ENCODE assay signal across 1 cellular context in the genomic region with DNA sequence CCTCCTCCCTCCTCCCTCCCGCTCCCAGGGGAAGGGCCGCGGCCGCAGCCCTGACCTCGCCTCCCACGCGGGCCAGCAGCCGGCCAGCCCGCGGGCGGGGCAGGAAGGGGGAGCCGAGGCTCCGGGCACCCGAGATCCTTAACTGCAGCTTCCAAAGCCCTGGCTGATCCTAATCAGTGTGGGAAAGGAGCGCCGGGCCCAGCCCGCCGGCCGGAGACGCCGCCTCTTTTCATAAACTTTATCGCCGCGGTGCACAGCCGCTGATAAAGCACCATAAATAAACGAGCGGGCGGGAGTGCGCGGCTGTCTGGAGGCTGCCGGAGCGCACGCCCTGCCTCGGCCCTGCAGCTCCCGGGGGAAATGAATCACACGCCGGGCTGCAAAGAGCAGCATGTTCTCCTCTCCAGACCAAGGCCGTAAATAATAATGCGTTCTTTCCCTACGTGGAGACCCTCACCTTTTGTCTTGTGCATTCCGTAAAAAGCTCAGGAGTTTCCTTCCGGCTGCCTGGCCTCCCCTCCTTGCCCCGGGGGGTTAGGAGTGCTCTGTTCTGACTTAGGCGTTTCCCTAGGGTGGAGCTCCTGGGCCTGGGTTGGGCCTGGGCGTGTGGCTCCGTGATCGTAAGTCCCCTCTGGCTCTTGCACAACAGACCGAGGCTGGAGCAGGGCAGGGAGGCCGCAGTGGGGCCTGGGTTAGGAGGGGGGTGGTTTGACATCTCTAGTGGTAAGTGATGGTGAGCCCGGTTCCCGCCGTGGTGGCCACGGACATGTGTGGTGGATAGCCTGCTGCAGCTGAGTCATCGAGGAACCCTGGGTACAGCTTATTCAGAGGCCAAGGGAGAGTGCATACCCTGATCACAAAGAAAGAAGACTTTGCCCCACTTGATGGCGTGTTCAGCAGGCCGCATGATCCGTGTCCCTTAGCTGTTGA.
TF ChIP-seq lines count a peak whose summit lies in the region.

No MANE protein-coding gene starts in this region.

TF ChIP-seq in K562, 482 proteins besides CTCF, POLR2A, EP300 and RAD21 (continued from another document and continues in another):
- TF ChIP-seq, protein P1, sequence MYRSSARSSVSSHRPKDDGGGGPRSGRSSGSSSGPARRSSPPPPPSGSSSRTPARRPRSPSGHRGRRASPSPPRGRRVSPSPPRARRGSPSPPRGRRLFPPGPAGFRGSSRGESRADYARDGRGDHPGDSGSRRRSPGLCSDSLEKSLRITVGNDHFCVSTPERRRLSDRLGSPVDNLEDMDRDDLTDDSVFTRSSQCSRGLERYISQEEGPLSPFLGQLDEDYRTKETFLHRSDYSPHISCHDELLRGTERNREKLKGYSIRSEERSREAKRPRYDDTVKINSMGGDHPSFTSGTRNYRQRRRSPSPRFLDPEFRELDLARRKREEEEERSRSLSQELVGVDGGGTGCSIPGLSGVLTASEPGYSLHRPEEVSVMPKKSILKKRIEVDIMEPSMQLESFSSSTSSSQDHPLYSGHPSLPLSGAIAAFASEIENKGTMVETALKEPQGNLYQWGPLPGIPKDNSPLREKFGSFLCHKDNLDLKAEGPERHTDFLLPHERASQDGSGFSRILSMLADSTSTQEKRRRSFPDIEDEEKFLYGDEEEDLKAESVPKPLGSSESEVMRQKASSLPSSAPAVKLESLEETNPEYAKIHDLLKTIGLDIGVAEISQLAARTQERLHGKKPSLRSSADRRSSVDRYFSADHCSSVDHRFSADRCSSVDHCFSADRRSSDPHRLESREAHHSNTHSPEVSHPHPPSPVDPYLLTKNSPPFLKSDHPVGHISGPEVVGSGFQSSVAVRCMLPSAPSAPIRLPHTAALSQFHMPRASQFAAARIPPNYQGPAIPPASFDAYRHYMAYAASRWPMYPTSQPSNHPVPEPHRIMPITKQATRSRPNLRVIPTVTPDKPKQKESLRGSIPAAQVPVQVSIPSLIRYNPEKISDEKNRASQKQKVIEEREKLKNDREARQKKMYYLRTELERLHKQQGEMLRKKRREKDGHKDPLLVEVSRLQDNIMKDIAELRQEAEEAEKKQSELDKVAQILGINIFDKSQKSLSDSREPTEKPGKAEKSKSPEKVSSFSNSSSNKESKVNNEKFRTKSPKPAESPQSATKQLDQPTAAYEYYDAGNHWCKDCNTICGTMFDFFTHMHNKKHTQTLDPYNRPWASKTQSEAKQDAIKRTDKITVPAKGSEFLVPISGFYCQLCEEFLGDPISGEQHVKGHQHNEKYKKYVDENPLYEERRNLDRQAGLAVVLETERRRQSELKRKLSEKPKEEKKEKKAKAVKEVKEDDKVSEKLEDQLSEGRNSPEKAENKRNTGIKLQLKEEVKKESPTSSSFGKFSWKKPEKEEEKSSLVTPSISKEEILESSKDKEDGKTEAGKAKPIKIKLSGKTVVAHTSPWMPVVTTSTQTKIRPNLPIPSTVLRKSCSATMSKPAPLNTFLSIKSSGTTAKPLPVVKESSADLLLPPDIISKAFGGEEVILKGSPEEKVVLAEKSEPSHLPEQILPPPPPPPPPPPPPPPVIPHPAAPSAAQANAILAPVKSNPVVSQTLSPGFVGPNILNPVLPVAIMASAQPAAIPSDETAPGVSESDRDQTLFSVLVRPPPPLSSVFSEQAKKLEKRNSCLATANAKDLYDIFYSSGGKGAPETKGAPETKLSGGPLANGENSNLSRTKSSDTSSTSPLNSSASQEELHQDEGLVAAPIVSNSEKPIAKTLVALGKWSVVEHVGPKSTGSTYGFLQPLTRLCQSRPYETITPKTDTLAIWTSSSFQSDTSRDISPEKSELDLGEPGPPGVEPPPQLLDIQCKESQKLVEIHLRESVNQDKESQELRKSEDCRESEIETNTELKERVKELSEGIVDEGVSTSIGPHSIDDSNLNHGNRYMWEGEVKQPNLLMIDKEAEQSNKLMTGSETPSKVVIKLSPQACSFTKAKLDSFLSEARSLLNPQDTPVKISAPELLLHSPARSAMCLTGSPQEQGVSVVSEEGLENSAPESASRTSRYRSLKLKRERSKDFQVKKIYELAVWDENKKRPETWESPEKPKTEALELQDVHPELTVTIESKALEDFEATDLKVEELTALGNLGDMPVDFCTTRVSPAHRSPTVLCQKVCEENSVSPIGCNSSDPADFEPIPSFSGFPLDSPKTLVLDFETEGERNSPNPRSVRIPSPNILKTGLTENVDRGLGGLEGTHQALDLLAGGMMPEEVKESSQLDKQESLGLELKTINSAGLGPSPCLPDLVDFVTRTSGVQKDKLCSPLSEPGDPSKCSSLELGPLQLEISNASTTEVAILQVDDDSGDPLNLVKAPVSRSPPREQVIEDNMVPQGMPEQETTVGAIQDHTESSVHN (IDR thresholded peaks at IDR 0.05; ENCODE audit: borderline replicate concordance in 1 of 2, low read depth in 1 of 2): no peak
- TF ChIP-seq MBD2 (IDR thresholded peaks at IDR 0.05; ENCODE audit: borderline replicate concordance, low read depth) (no peak; the same call in 1 of the 2 replicates), ZNF407 (IDR thresholded peaks at IDR 0.05; ENCODE audit: low read depth) (no peak), BMI1 (IDR thresholded peaks at IDR 0.05; ENCODE audit: low read length) (no peak), EP400 (IDR thresholded peaks at IDR 0.05) (peak; percentile 70), ZNF75A (CRISPR knock-in tag; IDR thresholded peaks at IDR 0.05) (peak; percentile 85), GTF2A2 (tag; IDR thresholded peaks at IDR 0.05) (no peak), CBX8 (IDR thresholded peaks at IDR 0.05; ENCODE audit: borderline replicate concordance, extremely low read depth, low read depth, low read length, poor library complexity, severe bottlenecking) (no peak), L3MBTL2 (IDR thresholded peaks at IDR 0.05) (peak; percentile 85), ZNF668 (CRISPR knock-in tag; IDR thresholded peaks at IDR 0.05) (no peak), MAX (CRISPR knock-in tag; IDR thresholded peaks at IDR 0.05) (peak; percentile 67), YY1 (IDR thresholded peaks at IDR 0.05; ENCODE audit: borderline replicate concordance in 1 of 3, control insufficient read depth in 1 of 3, extremely low read depth in 1 of 3, insufficient read depth in 3 of 3, insufficient read length in 1 of 3, insufficient replicate concordance in 2 of 3, low read depth in 1 of 3, low read length in 2 of 3) (peak in 1 of 3 experiments; percentile 25), PRPF4 (IDR thresholded peaks at IDR 0.05; ENCODE audit: insufficient read depth, low read depth, low read length, poor library complexity, severe bottlenecking) (no peak), TAF15 (IDR thresholded peaks at IDR 0.05; ENCODE audit: low read depth, low read length) (no peak), ELF4 (CRISPR knock-in tag; IDR thresholded peaks at IDR 0.05) (peak; percentile 61; the same call in 1 of the 2 replicates), DMBX1 (CRISPR knock-in tag; IDR thresholded peaks at IDR 0.05; ENCODE audit: borderline replicate concordance) (no peak; the same call in none of the 2 replicates), ZBTB2 (IDR thresholded peaks at IDR 0.05) (no peak), ZBTB8A (IDR thresholded peaks at IDR 0.05; ENCODE audit: partially characterized antibody) (no peak), ZNF384 (IDR thresholded peaks at IDR 0.05; ENCODE audit: low read depth, low read length) (no peak), ZBTB43 (CRISPR knock-in tag; IDR thresholded peaks at IDR 0.05) (no peak), ZNF584 (CRISPR knock-in tag; IDR thresholded peaks at IDR 0.05; ENCODE audit: low read depth) (no peak; the same call in 1 of the 2 replicates), SAFB (IDR thresholded peaks at IDR 0.05; ENCODE audit: borderline replicate concordance, low read depth, low read length) (no peak), TBP (optimal IDR thresholded peaks at IDR 0.05; ENCODE audit: low read depth, low read length) (peak; percentile 45), LCOR (CRISPR knock-in tag; IDR thresholded peaks at IDR 0.05) (peak; percentile 56)
- TF ChIP-seq, protein P2, sequence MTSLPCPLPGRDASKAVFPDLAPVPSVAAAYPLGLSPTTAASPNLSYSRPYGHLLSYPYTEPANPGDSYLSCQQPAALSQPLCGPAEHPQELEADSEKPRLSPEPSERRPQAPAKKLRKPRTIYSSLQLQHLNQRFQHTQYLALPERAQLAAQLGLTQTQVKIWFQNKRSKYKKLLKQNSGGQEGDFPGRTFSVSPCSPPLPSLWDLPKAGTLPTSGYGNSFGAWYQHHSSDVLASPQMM (CRISPR knock-in tag; IDR thresholded peaks at IDR 0.05): no peak
- TF ChIP-seq, protein P3, sequence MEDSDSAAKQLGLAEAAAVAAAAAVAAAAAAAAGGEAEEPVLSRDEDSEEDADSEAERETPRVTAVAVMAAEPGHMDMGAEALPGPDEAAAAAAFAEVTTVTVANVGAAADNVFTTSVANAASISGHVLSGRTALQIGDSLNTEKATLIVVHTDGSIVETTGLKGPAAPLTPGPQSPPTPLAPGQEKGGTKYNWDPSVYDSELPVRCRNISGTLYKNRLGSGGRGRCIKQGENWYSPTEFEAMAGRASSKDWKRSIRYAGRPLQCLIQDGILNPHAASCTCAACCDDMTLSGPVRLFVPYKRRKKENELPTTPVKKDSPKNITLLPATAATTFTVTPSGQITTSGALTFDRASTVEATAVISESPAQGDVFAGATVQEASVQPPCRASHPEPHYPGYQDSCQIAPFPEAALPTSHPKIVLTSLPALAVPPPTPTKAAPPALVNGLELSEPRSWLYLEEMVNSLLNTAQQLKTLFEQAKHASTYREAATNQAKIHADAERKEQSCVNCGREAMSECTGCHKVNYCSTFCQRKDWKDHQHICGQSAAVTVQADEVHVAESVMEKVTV (CRISPR knock-in tag; IDR thresholded peaks at IDR 0.05): no peak
